In genomic region chr12:111405856-111406473, GRCh38 we compare ENCODE assay signal across 8 cellular contexts. TPM values are rescaled to one million over a fixed set of nuclear protein-coding genes. Genes with fewer than 3 reads are reported as not detected.
DNase-seq lines count a peak whose midpoint lies in the region; ATAC-seq lines count a peak whose summit lies in the region.

TSS of gene SH2B3 (plus strand) at chr12:111405923. CDS start at chr12:111418146, 12,223 bp downstream.

- intact Hi-C loops in Right ventricle myocardium superior (cut with DNase I), result no loop called here

- DNase-seq in COLO668 (lab: John Stamatoyannopoulos, UW; ENCODE audit: unreplicated experiment), result peak; percentile 81
- DNase-seq in NCI-H146 (lab: John Stamatoyannopoulos, UW), result peak; percentile 74
- DNase-seq in activated gamma-delta T cell (lab: John Stamatoyannopoulos, UW), result peak; percentile 91
- DNase-seq in Right ventricle myocardium superior, result no peak
- DNase-seq in renal cortical epithelial cell (ENCODE audit: low read depth), result no peak
- no peak for DNase-seq in NCI-H2107 (lab: John Stamatoyannopoulos, UW)

- ATAC-seq in GM21529 (IDR thresholded peaks at IDR 0.05; ENCODE audit: unreplicated experiment) (peak; percentile 2), Right ventricle myocardium superior (ENCODE audit: poor library complexity) (no peak), HG03442 (IDR thresholded peaks at IDR 0.05; ENCODE audit: unreplicated experiment) (no peak)

RNA-seq across cellular contexts. Expression of gene SH2B3, which starts in this region (rescaled TPM):
- 42.8 TPM for total RNA-seq in Right ventricle myocardium superior
- total RNA-seq in renal cortical epithelial cell, result 14.5 and 20.8 TPM in 2 replicates

Comparison
In these comparisons a context has a peak if more than half of its experiments do, and no peak if none do; other contexts are left out.
1. DNase-seq: peak in COLO668 (single experiment), NCI-H146 (single experiment) and activated gamma-delta T cell (single experiment); none in Right ventricle myocardium superior (single experiment), renal cortical epithelial cell (single experiment) and NCI-H2107 (single experiment).